8 cellular contexts compared by ENCODE assay signal in the genomic region with DNA sequence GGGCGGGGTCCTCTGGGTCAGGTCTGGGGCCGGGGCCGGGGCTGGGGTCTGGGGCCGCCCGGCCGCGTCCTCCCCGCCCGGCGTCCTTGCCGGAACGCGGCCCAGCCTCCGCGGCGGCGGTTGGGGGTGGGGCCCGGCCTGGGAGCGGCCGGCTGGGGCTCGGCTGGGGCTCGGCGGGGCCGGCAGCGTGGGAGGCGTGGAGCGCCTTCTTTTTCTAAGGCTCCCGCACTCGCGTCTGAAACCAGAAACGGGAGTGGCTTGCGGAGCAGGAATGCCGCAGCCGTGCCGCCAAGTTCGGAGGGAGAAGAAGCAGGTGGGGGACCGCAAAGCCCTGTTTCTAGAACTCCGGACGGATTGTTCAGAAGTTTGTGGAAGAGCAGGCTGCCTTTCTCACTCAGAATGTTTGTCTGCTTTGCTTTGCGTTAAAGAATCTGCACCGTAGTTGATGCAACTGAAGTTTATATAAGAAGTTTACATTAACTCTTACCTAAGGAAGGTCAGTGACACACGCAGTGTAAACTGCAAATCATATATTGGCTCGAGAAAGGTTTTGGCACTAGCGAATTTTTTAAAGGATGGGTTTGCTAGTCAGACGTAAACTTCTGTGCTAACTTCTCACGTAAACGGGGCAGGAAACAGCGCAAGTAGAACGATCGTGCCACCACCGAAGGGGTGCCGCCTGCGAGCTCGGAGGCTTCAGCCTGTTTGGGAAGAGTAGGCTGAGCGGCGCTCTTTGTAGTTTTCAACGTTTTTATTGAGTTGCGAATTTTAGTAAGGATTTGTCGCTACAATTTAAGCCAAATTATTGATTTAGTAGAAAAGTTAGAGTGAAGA. TPM values are rescaled to one million over a fixed set of nuclear protein-coding genes. Genes with fewer than 3 reads are reported as not detected.
DNase-seq lines count a peak whose midpoint lies in the region; ATAC-seq and TF ChIP-seq lines count a peak whose summit lies in the region.

No MANE protein-coding gene starts in this region.

- H3K9me3 ChIP-seq in DND-41 (ENCODE audit: insufficient read depth, low read length, severe bottlenecking) (no peaks in the 10 kb centered on the region), left lung (no peaks in the 10 kb centered on the region)

- peak; percentile 67 for DNase-seq in DND-41
- DNase-seq in activated CD4-positive, CD25-positive, alpha-beta regulatory T cell treated with anti-CD3 and anti-CD28 coated beads, Interleukin-2, amount 50 U/mL, for 72 hours, result peak; percentile 75
- DNase-seq in cerebellar cortex (ENCODE audit: low spot score), result peak; percentile 29
- peak; percentile 66 to 94 for DNase-seq in left lung
- peak; percentile 46 to 66 for DNase-seq in stimulated activated CD4-positive, alpha-beta T cell treated with anti-CD3 and anti-CD28 coated beads, Interleukin-4, amount 100 ng/mL, for 4 hours
- DNase-seq in KG1 (lab: John Stamatoyannopoulos, UW), result no peak

- H3K27me3 ChIP-seq in DND-41 (ENCODE audit: insufficient read depth, low read length, poor library complexity), result no peaks in the 10 kb centered on the region
- H3K27me3 ChIP-seq in left lung, result no peaks in the 10 kb centered on the region

- peak; percentile 52 for ATAC-seq in DND-41 (ENCODE audit: insufficient read depth, low read depth)
- peak; percentile 52 for ATAC-seq in GM21528 (IDR thresholded peaks at IDR 0.05; ENCODE audit: low FRiP score, unreplicated experiment)
- peak; percentile 79 for ATAC-seq in left lung

- H3K27ac Mint-ChIP-seq in IgD-negative memory B cell, result peak overlapping the region; percentile 90 to 98 (median 97)

- TF ChIP-seq CTCF in DND-41 (IDR thresholded peaks at IDR 0.05; ENCODE audit: borderline replicate concordance, extremely low read depth, low read length, poor library complexity, severe bottlenecking) (no peak), left lung (IDR thresholded peaks at IDR 0.05) (no peak)

- peak overlapping the region; percentile 88 for H3K4me2 ChIP-seq in DND-41 (ENCODE audit: insufficient read depth, low read length)

- H3K9ac ChIP-seq in DND-41 (ENCODE audit: low read depth, low read length), result peak overlapping the region; percentile 88

- peak overlapping the region; percentile 31; the same call in 1 of the 2 replicates for H2AFZ ChIP-seq in DND-41 (ENCODE audit: low read depth, low read length)

- peak overlapping the region; percentile 87 to 99 (median 98) for H3K4me3 Mint-ChIP-seq in IgD-negative memory B cell

- H3K4me1 Mint-ChIP-seq in IgD-negative memory B cell, result peaks cover 44 to 56% (median 49%) of the 10 kb centered on the region in 3 donors

- intact Hi-C loops in left lung (cut with DNase I), result no loop called here

- H3K4me3 ChIP-seq in DND-41 (ENCODE audit: low read depth in 1 of 2, low read length in 2 of 2), result peak overlapping the region; percentile 91 to 97
- peak overlapping the region; percentile 66 to 77 for H3K4me3 ChIP-seq in left lung

- peak overlapping the region; percentile 84 for H3K27ac ChIP-seq in DND-41 (ENCODE audit: low read length)
- peak overlapping the region; percentile 97 to 98 for H3K27ac ChIP-seq in left lung

- H3K36me3 Mint-ChIP-seq in IgD-negative memory B cell, result no peaks in the 10 kb centered on the region

- peaks cover 28% of the 10 kb centered on the region for H3K36me3 ChIP-seq in DND-41 (ENCODE audit: insufficient read depth, low read length)
- H3K36me3 ChIP-seq in left lung, result no peaks in the 10 kb centered on the region

- H3K79me2 ChIP-seq in DND-41 (ENCODE audit: insufficient read depth, low read length), result peaks cover 62% of the 10 kb centered on the region

- peaks cover 52% of the 10 kb centered on the region for H4K20me1 ChIP-seq in DND-41 (ENCODE audit: insufficient read depth, low read length)

- H3K4me1 ChIP-seq in DND-41 (ENCODE audit: insufficient read depth, low read length), result peaks cover 52% of the 10 kb centered on the region
- H3K4me1 ChIP-seq in left lung, result peaks cover 17 to 53% of the 10 kb centered on the region in 2 donors

- no peaks in the 10 kb centered on the region for H3K9me3 Mint-ChIP-seq in IgD-negative memory B cell

- no peaks in the 10 kb centered on the region for H3K27me3 Mint-ChIP-seq in IgD-negative memory B cell

RNA-seq across cellular contexts. Expression of a gene that starts 0.7 kb away (rescaled TPM):
- 106 TPM for polyA plus RNA-seq in IgD-negative memory B cell
- total RNA-seq in left lung, result 10 to 100 TPM; 76.6 to 98.0 TPM
